Comparison of ENCODE assay signal across 1 cellular context in the genomic region with DNA sequence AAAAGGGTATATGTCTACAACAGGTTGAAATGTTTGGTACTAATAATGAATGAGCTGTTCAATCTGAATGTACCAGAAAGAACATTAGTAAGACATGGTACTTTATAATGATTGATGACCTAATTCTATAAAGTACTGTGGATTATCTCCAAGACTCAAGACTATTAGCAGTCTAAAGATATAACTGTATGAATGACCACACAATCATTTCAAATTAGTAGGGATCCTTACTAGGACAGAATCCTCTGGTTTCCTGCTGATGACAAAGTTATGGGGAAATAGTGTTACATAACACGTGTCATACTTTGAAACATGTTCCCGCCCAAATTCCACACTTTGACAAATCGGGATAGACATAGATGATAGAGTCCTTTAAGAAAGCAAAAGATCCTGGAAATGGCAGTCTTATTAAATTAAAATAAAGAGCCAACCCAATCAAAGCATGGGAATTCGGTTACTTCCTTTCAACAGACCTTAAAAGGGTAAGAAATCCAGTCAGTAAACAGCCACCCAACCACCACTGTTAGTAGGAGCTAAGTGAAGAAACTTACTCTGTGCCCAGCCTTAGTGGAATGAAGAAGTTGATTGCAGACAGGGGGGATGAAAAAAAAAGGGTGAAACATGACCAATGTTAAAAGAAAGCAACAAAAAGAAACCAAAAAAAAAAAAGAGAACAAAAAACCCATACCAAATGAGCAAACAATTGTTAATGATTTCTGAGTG.
TF ChIP-seq lines count a peak whose summit lies in the region.

No MANE protein-coding gene starts in this region.

TF ChIP-seq in IMR-90, 13 proteins besides CTCF, POLR2A, EP300 and RAD21:
- TF ChIP-seq, protein P1, sequence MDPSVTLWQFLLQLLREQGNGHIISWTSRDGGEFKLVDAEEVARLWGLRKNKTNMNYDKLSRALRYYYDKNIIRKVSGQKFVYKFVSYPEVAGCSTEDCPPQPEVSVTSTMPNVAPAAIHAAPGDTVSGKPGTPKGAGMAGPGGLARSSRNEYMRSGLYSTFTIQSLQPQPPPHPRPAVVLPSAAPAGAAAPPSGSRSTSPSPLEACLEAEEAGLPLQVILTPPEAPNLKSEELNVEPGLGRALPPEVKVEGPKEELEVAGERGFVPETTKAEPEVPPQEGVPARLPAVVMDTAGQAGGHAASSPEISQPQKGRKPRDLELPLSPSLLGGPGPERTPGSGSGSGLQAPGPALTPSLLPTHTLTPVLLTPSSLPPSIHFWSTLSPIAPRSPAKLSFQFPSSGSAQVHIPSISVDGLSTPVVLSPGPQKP (IDR thresholded peaks at IDR 0.05; ENCODE audit: borderline replicate concordance, low read depth, low read length) = no peak
- TF ChIP-seq CHD1 (IDR thresholded peaks at IDR 0.05; ENCODE audit: low read depth, low read length) (no peak), SMC3 (IDR thresholded peaks at IDR 0.05; ENCODE audit: low read depth, low read length) (no peak), FOS (IDR thresholded peaks at IDR 0.05; ENCODE audit: low read depth, low read length) (no peak), CEBPB (IDR thresholded peaks at IDR 0.05; ENCODE audit: low read depth, low read length) (peak; percentile 12; the same call in 1 of the 2 replicates), RFX5 (IDR thresholded peaks at IDR 0.05; ENCODE audit: low read depth, low read length) (no peak)
- TF ChIP-seq, protein P2, sequence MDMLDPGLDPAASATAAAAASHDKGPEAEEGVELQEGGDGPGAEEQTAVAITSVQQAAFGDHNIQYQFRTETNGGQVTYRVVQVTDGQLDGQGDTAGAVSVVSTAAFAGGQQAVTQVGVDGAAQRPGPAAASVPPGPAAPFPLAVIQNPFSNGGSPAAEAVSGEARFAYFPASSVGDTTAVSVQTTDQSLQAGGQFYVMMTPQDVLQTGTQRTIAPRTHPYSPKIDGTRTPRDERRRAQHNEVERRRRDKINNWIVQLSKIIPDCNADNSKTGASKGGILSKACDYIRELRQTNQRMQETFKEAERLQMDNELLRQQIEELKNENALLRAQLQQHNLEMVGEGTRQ (IDR thresholded peaks at IDR 0.05; ENCODE audit: low read depth, low read length) = no peak
